1 cellular context compared by ENCODE assay signal in the genomic region with DNA sequence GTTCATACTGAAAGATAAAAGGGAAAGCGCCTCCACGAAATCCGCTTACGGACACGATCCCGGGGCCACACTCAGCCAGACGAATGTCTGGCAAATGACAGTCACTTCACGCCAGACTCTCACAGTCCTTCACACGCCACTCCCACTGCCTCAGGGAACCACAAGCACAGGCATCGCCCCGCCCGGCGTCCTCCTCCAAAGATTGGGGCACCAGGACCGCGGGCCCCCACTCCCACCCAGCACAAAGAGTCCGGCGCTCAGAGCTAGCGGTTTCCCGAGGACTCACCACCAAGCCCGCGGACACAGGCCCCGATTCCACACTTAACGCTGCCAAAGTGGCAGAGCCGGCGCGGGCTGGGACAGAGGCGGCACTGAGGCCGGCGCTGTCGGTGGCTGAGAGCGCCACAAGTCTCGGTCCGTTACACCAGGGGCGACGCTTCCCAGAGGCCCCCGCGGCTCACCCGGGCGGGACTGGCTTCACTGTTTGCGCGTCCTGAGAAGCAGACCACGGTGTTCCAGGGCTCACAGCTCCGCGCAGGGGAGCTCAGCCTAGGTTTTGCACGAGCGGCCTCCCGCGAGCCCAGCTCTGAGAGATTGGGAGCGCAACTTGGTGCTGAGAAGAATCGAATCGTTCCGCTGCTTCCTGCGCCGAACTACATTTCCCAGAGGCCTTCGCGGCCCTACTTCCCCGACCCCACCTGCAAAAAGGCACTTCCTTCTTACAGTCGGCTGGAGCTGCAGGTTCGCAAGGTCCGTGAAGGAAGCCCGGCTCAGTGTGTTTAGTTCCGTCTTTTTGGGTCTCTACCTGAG.
TF ChIP-seq lines count a peak whose summit lies in the region.

TSS of gene ZNF569 (minus strand) at position 647 of the 810 bp plus-strand sequence. CDS start 22,523 bp downstream, outside the sequence.

TF ChIP-seq in HepG2, 621 proteins besides CTCF, POLR2A, EP300 and RAD21 (continued from another document and continues in another):
- TF ChIP-seq, protein P1, sequence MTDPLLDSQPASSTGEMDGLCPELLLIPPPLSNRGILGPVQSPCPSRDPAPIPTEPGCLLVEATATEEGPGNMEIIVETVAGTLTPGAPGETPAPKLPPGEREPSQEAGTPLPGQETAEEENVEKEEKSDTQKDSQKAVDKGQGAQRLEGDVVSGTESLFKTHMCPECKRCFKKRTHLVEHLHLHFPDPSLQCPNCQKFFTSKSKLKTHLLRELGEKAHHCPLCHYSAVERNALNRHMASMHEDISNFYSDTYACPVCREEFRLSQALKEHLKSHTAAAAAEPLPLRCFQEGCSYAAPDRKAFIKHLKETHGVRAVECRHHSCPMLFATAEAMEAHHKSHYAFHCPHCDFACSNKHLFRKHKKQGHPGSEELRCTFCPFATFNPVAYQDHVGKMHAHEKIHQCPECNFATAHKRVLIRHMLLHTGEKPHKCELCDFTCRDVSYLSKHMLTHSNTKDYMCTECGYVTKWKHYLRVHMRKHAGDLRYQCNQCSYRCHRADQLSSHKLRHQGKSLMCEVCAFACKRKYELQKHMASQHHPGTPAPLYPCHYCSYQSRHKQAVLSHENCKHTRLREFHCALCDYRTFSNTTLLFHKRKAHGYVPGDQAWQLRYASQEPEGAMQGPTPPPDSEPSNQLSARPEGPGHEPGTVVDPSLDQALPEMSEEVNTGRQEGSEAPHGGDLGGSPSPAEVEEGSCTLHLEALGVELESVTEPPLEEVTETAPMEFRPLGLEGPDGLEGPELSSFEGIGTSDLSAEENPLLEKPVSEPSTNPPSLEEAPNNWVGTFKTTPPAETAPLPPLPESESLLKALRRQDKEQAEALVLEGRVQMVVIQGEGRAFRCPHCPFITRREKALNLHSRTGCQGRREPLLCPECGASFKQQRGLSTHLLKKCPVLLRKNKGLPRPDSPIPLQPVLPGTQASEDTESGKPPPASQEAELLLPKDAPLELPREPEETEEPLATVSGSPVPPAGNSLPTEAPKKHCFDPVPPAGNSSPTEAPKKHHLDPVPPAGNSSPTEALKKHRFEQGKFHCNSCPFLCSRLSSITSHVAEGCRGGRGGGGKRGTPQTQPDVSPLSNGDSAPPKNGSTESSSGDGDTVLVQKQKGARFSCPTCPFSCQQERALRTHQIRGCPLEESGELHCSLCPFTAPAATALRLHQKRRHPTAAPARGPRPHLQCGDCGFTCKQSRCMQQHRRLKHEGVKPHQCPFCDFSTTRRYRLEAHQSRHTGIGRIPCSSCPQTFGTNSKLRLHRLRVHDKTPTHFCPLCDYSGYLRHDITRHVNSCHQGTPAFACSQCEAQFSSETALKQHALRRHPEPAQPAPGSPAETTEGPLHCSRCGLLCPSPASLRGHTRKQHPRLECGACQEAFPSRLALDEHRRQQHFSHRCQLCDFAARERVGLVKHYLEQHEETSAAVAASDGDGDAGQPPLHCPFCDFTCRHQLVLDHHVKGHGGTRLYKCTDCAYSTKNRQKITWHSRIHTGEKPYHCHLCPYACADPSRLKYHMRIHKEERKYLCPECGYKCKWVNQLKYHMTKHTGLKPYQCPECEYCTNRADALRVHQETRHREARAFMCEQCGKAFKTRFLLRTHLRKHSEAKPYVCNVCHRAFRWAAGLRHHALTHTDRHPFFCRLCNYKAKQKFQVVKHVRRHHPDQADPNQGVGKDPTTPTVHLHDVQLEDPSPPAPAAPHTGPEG (CRISPR knock-in tag; IDR thresholded peaks at IDR 0.05): peak; percentile 65; the same call in 1 of the 2 replicates
- TF ChIP-seq STAT5B (CRISPR knock-in tag; IDR thresholded peaks at IDR 0.05): no peak
- TF ChIP-seq NFE2 (CRISPR knock-in tag; IDR thresholded peaks at IDR 0.05): no peak
- TF ChIP-seq ARID4A (CRISPR knock-in tag; IDR thresholded peaks at IDR 0.05; ENCODE audit: borderline replicate concordance): peak; percentile 97
- peak; percentile 97 for TF ChIP-seq NR2C2 (CRISPR knock-in tag; IDR thresholded peaks at IDR 0.05; ENCODE audit: borderline replicate concordance)
- TF ChIP-seq SOX6 (IDR thresholded peaks at IDR 0.05): no peak
- peak; percentile 63; the same call in 1 of the 2 replicates for TF ChIP-seq SOX6 (CRISPR knock-in tag; IDR thresholded peaks at IDR 0.05)
- TF ChIP-seq ZNF263 (CRISPR knock-in tag; IDR thresholded peaks at IDR 0.05): peak; percentile 23; the same call in 1 of the 2 replicates
- peak; percentile 92 for TF ChIP-seq CAMTA2 (CRISPR knock-in tag; IDR thresholded peaks at IDR 0.05; ENCODE audit: borderline replicate concordance)
- TF ChIP-seq, protein P2, sequence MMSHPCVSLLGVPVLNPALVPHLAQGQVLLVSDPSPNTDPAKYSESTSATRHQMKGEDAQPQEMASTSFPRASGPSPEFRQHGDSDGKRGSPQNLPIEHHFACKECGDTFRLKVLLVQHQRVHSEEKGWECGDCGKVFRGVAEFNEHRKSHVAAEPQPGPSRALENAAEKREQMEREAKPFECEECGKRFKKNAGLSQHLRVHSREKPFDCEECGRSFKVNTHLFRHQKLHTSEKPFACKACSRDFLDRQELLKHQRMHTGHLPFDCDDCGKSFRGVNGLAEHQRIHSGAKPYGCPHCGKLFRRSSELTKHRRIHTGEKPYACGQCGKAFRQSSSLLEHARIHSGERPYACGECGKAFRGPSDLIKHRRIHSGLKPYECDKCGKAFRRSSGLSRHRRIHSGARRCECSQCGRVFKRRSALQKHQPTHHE (CRISPR knock-in tag; IDR thresholded peaks at IDR 0.05; ENCODE audit: borderline replicate concordance): no peak; the same call in 1 of the 2 replicates
- TF ChIP-seq ISX (CRISPR knock-in tag; conservative IDR thresholded peaks at IDR 0.05): no peak
- no peak; the same call in 1 of the 2 replicates for TF ChIP-seq ZNF296 (CRISPR knock-in tag; conservative IDR thresholded peaks at IDR 0.05)
- peak; percentile 63 for TF ChIP-seq ZNF883 (CRISPR knock-in tag; IDR thresholded peaks at IDR 0.05; ENCODE audit: not compliant biosample characterization)
- peak; percentile 76; the same call in 1 of the 2 replicates for TF ChIP-seq IRX3 (CRISPR knock-in tag; IDR thresholded peaks at IDR 0.05; ENCODE audit: borderline replicate concordance, low read depth)
- TF ChIP-seq, protein P3, sequence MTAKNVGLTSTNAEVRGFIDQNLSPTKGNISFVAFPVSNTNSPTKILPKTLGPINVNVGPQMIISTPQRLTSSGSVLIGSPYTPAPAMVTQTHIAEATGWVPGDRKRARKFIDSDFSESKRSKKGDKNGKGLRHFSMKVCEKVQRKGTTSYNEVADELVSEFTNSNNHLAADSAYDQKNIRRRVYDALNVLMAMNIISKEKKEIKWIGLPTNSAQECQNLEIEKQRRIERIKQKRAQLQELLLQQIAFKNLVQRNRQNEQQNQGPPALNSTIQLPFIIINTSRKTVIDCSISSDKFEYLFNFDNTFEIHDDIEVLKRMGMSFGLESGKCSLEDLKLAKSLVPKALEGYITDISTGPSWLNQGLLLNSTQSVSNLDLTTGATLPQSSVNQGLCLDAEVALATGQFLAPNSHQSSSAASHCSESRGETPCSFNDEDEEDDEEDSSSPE (CRISPR knock-in tag; IDR thresholded peaks at IDR 0.05): peak; percentile 38
- TF ChIP-seq, protein P4, sequence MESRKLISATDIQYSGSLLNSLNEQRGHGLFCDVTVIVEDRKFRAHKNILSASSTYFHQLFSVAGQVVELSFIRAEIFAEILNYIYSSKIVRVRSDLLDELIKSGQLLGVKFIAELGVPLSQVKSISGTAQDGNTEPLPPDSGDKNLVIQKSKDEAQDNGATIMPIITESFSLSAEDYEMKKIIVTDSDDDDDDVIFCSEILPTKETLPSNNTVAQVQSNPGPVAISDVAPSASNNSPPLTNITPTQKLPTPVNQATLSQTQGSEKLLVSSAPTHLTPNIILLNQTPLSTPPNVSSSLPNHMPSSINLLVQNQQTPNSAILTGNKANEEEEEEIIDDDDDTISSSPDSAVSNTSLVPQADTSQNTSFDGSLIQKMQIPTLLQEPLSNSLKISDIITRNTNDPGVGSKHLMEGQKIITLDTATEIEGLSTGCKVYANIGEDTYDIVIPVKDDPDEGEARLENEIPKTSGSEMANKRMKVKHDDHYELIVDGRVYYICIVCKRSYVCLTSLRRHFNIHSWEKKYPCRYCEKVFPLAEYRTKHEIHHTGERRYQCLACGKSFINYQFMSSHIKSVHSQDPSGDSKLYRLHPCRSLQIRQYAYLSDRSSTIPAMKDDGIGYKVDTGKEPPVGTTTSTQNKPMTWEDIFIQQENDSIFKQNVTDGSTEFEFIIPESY (CRISPR knock-in tag; IDR thresholded peaks at IDR 0.05): peak; percentile 77; the same call in 1 of the 2 replicates
- 0 out of 2 replicates have a peak, but pooled peaks have one; percentile 78 for TF ChIP-seq ZSCAN29 (CRISPR knock-in tag; conservative IDR thresholded peaks at IDR 0.05)
- TF ChIP-seq PHF8 (CRISPR knock-in tag; IDR thresholded peaks at IDR 0.05): peak; percentile 89
- TF ChIP-seq, protein P5, sequence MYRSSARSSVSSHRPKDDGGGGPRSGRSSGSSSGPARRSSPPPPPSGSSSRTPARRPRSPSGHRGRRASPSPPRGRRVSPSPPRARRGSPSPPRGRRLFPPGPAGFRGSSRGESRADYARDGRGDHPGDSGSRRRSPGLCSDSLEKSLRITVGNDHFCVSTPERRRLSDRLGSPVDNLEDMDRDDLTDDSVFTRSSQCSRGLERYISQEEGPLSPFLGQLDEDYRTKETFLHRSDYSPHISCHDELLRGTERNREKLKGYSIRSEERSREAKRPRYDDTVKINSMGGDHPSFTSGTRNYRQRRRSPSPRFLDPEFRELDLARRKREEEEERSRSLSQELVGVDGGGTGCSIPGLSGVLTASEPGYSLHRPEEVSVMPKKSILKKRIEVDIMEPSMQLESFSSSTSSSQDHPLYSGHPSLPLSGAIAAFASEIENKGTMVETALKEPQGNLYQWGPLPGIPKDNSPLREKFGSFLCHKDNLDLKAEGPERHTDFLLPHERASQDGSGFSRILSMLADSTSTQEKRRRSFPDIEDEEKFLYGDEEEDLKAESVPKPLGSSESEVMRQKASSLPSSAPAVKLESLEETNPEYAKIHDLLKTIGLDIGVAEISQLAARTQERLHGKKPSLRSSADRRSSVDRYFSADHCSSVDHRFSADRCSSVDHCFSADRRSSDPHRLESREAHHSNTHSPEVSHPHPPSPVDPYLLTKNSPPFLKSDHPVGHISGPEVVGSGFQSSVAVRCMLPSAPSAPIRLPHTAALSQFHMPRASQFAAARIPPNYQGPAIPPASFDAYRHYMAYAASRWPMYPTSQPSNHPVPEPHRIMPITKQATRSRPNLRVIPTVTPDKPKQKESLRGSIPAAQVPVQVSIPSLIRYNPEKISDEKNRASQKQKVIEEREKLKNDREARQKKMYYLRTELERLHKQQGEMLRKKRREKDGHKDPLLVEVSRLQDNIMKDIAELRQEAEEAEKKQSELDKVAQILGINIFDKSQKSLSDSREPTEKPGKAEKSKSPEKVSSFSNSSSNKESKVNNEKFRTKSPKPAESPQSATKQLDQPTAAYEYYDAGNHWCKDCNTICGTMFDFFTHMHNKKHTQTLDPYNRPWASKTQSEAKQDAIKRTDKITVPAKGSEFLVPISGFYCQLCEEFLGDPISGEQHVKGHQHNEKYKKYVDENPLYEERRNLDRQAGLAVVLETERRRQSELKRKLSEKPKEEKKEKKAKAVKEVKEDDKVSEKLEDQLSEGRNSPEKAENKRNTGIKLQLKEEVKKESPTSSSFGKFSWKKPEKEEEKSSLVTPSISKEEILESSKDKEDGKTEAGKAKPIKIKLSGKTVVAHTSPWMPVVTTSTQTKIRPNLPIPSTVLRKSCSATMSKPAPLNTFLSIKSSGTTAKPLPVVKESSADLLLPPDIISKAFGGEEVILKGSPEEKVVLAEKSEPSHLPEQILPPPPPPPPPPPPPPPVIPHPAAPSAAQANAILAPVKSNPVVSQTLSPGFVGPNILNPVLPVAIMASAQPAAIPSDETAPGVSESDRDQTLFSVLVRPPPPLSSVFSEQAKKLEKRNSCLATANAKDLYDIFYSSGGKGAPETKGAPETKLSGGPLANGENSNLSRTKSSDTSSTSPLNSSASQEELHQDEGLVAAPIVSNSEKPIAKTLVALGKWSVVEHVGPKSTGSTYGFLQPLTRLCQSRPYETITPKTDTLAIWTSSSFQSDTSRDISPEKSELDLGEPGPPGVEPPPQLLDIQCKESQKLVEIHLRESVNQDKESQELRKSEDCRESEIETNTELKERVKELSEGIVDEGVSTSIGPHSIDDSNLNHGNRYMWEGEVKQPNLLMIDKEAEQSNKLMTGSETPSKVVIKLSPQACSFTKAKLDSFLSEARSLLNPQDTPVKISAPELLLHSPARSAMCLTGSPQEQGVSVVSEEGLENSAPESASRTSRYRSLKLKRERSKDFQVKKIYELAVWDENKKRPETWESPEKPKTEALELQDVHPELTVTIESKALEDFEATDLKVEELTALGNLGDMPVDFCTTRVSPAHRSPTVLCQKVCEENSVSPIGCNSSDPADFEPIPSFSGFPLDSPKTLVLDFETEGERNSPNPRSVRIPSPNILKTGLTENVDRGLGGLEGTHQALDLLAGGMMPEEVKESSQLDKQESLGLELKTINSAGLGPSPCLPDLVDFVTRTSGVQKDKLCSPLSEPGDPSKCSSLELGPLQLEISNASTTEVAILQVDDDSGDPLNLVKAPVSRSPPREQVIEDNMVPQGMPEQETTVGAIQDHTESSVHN (CRISPR knock-in tag; IDR thresholded peaks at IDR 0.05): no peak
- TF ChIP-seq, protein P6, sequence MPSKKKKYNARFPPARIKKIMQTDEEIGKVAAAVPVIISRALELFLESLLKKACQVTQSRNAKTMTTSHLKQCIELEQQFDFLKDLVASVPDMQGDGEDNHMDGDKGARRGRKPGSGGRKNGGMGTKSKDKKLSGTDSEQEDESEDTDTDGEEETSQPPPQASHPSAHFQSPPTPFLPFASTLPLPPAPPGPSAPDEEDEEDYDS (CRISPR knock-in tag; IDR thresholded peaks at IDR 0.05): 0 out of 2 replicates have a peak, but pooled peaks have one; percentile 28
